ENCODE assay signal across 9 cellular contexts in genomic region chr11:111797145-111797581, GRCh38. TPM values are rescaled to one million over a fixed set of nuclear protein-coding genes. Genes with fewer than 3 reads are reported as not detected.
DNase-seq lines count a peak whose midpoint lies in the region; ATAC-seq, FAIRE-seq and TF ChIP-seq lines count a peak whose summit lies in the region.
"Had no signal": no experiment of that assay in that cellular context is flagged by ENCODE, and none has a peak within 500 bp of the region (broad histone marks: within the 10 kb centered on the region; RNA-seq: fewer than 3 reads in every experiment).

No MANE protein-coding gene starts in this region.

- no peak for ATAC-seq in T-helper 17 cell

- no peaks in the 10 kb centered on the region for H3K9me3 ChIP-seq in T-helper 17 cell (ENCODE audit: control insufficient read depth, low read length, poor library complexity, severe bottlenecking)

- H3K36me3 Mint-ChIP-seq in T-helper 17 cell (ENCODE audit: low read depth) = peaks cover 14% of the 10 kb centered on the region

- no peak overlapping the region for H3K4me3 Mint-ChIP-seq in T-helper 17 cell

- H3K27me3 Mint-ChIP-seq in T-helper 17 cell = no peaks in the 10 kb centered on the region

- peaks cover 9% of the 10 kb centered on the region for H3K4me1 Mint-ChIP-seq in T-helper 17 cell

- no peak for FAIRE-seq in H54 (lab: Jason Lieb, UNC)

- H3K4me3 ChIP-seq in fibroblast of mammary gland (ENCODE audit: control insufficient read depth, low read depth, low read length) = no peak overlapping the region

- no peak for TF ChIP-seq POLR2A in H54 (IDR thresholded peaks at IDR 0.05; ENCODE audit: low read depth, low read length)

- TF ChIP-seq CTCF in fibroblast of mammary gland (conservative IDR thresholded peaks at IDR 0.05; ENCODE audit: control insufficient read depth, insufficient read depth, low read depth, low read length) = no peak

- DNase-seq in DMS53 (lab: John Stamatoyannopoulos, UW) (peak; percentile 52), H4 (ENCODE audit: low spot score) (peak; percentile 12), NCI-H446 (lab: John Stamatoyannopoulos, UW) (peak; percentile 97 to 98), fibroblast of mammary gland (ENCODE audit: low read depth) (peak; percentile 77), NCI-H526 (lab: John Stamatoyannopoulos, UW) (no peak), H54 (ENCODE audit: insufficient read length, low spot score) (no peak), T-helper 17 cell (no peak)
- no peak for DNase-seq in activated CD8-positive, alpha-beta memory T cell treated with anti-CD3 and anti-CD28 coated beads for 24 hours
- DNase-seq: stimulated activated CD4-positive, alpha-beta T cell treated with anti-CD3 and anti-CD28 coated beads, Interleukin-4, amount 100 ng/mL, for 4 hours had no signal

- no peak overlapping the region for H3K27ac Mint-ChIP-seq in T-helper 17 cell

RNA-seq across cellular contexts. Expression of gene PPP2R1B, which starts 31.0 kb away (rescaled TPM):
- 29.3 and 42.4 TPM in 2 replicates for total RNA-seq in H4 (2014; rRNA removed; shearing (Covaris generic))
- total RNA-seq in T-helper 17 cell = 10 to 100 TPM; 26.4 to 32.0 TPM

Comparison
In these comparisons a context has a peak if more than half of its experiments do, and no peak if none do; other contexts are left out.
1. DNase-seq: peak in DMS53 (single experiment), H4 (single experiment), NCI-H446 (2 of 2) and fibroblast of mammary gland (single experiment); none in activated CD8-positive, alpha-beta memory T cell treated with anti-CD3 and anti-CD28 coated beads for 24 hours (single experiment), NCI-H526 (0 of 2), H54 (single experiment) and T-helper 17 cell (0 of 3).